ENCODE assay signal across 5 cellular contexts in genomic region chr12:95241138-95241537, GRCh38. TPM values are rescaled to one million over a fixed set of nuclear protein-coding genes. Genes with fewer than 3 reads are reported as not detected.
A peak's percentile ranks its signal among the peaks of the same experiment; 100 is the strongest.
DNase-seq lines count a peak whose midpoint lies in the region; ATAC-seq and TF ChIP-seq lines count a peak whose summit lies in the region.
"Not testable (repeated sequence)": the region's sequence is repeated elsewhere in the genome, so short reads cannot be mapped to it uniquely, and the experiment has no call there.

No MANE protein-coding gene starts in this region.

- H3K9me3 Mint-ChIP-seq in activated T-helper 1 cell treated with anti-CD3 and anti-CD28 coated beads, Interleukin-12 subunit alpha, Interleukin-12 subunit beta, Interleukin-2, Interleukin-4 antibody, amounts not matched to agents 30 ng/mL and 10 ng/mL and 1 ng/mL, durations not matched to agents 14 hours and 24 hours and 36 hours: not testable (repeated sequence)

- H3K79me2 ChIP-seq in trophoblast cell (ENCODE audit: control insufficient read depth, insufficient read depth, low read length, poor library complexity): not testable (repeated sequence)

- not testable (repeated sequence) for H2BK120ac ChIP-seq in trophoblast cell (ENCODE audit: insufficient read depth, low read length, poor library complexity)

- not testable (repeated sequence) for H2BK12ac ChIP-seq in trophoblast cell (ENCODE audit: low read length)

- H3K9me3 ChIP-seq in HEK293 (ENCODE audit: control insufficient read depth, insufficient read depth, low read depth, low read length); trophoblast cell (ENCODE audit: insufficient read depth, low read depth, low read length); thoracic aorta: not testable (repeated sequence)

- H4K91ac ChIP-seq in trophoblast cell (ENCODE audit: low read depth, low read length): not testable (repeated sequence)

- not testable (repeated sequence) for H3K23ac ChIP-seq in trophoblast cell (ENCODE audit: low read length)

- not testable (repeated sequence) for TF ChIP-seq CTCF in HEK293 (tag by site-specific recombination; IDR thresholded peaks at IDR 0.05); coronary artery (IDR thresholded peaks at IDR 0.05); thoracic aorta (IDR thresholded peaks at IDR 0.05)

- CTCF ChIA-PET in HEK293 (lab: Yijun Ruan, JAX): not testable (repeated sequence)

- not testable (repeated sequence) for H2BK5ac ChIP-seq in trophoblast cell (ENCODE audit: low read depth, low read length, poor library complexity)

- intact Hi-C loops in activated T-helper 1 cell treated with anti-CD3 and anti-CD28 coated beads, Interleukin-12 subunit alpha, Interleukin-12 subunit beta, Interleukin-2, Interleukin-4 antibody, amounts not matched to agents 30 ng/mL and 10 ng/mL and 1 ng/mL, durations not matched to agents 14 hours and 24 hours and 36 hours (cut with micrococcal nuclease): not testable (repeated sequence)

- ATAC-seq in thoracic aorta (ENCODE audit: insufficient number of reproducible peaks, low FRiP score, low read depth): not testable (repeated sequence)

- POLR2A ChIA-PET in HEK293 (lab: Yijun Ruan, JAX): not testable (repeated sequence)

- not testable (repeated sequence) for H3K4me2 ChIP-seq in trophoblast cell (ENCODE audit: low read length)

- not testable (repeated sequence) for H3K9ac ChIP-seq in trophoblast cell (ENCODE audit: low read length)

- not testable (repeated sequence) for H3K14ac ChIP-seq in trophoblast cell (ENCODE audit: low read length)

- WGBS in trophoblast cell (ENCODE audit: extremely low coverage, insufficient coverage, insufficient read length): no CpG with 5 or more reads among the region's 6 CpGs

- H3K18ac ChIP-seq in trophoblast cell (ENCODE audit: low read length): not testable (repeated sequence)

- H3K79me1 ChIP-seq in trophoblast cell (ENCODE audit: low read length): not testable (repeated sequence)

- not testable (repeated sequence) for H3K4me1 ChIP-seq in HEK293 (ENCODE audit: control insufficient read depth, insufficient read depth, low read length); trophoblast cell (ENCODE audit: control insufficient read depth in 1 of 2, insufficient read depth in 2 of 2, low read length in 2 of 2)
- peaks cover 37 to 80% of the 10 kb centered on the region in 2 donors for H3K4me1 ChIP-seq in thoracic aorta (ENCODE audit: control insufficient read depth in 1 of 2, low read depth in 2 of 2)

- H2AFZ ChIP-seq in trophoblast cell (ENCODE audit: insufficient read depth, low read length, poor library complexity): not testable (repeated sequence)

- peak overlapping the region; percentile 29 for H3K27ac Mint-ChIP-seq in activated T-helper 1 cell treated with anti-CD3 and anti-CD28 coated beads, Interleukin-12 subunit alpha, Interleukin-12 subunit beta, Interleukin-2, Interleukin-4 antibody, amounts not matched to agents 30 ng/mL and 10 ng/mL and 1 ng/mL, durations not matched to agents 14 hours and 24 hours and 36 hours

- not testable (repeated sequence) for H3K27me3 Mint-ChIP-seq in activated T-helper 1 cell treated with anti-CD3 and anti-CD28 coated beads, Interleukin-12 subunit alpha, Interleukin-12 subunit beta, Interleukin-2, Interleukin-4 antibody, amounts not matched to agents 30 ng/mL and 10 ng/mL and 1 ng/mL, durations not matched to agents 14 hours and 24 hours and 36 hours (ENCODE audit: insufficient read depth)

- H3K4me1 Mint-ChIP-seq in activated T-helper 1 cell treated with anti-CD3 and anti-CD28 coated beads, Interleukin-12 subunit alpha, Interleukin-12 subunit beta, Interleukin-2, Interleukin-4 antibody, amounts not matched to agents 30 ng/mL and 10 ng/mL and 1 ng/mL, durations not matched to agents 14 hours and 24 hours and 36 hours (ENCODE audit: low read depth): peaks cover 28% of the 10 kb centered on the region

- peaks cover 8 to 14% of the 10 kb centered on the region in 2 experiments; a peak in 2 of 3 replicates for H3K36me3 ChIP-seq in HEK293 (ENCODE audit: control insufficient read depth in 2 of 2, insufficient read depth in 1 of 2, low read length in 2 of 2)
- not testable (repeated sequence) for H3K36me3 ChIP-seq in trophoblast cell (ENCODE audit: control insufficient read depth in 1 of 2, insufficient read depth in 2 of 2, low read length in 2 of 2); thoracic aorta

- H3K4me3 ChIP-seq in HEK293 (ENCODE audit: low read depth, low read length); trophoblast cell (ENCODE audit: low read depth, low read length): not testable (repeated sequence)
- H3K4me3 ChIP-seq in coronary artery: peak overlapping the region; percentile 10
- peak overlapping the region; percentile 31 for H3K4me3 ChIP-seq in thoracic aorta

- H3K27me3 ChIP-seq in trophoblast cell (ENCODE audit: insufficient read depth, low read length); thoracic aorta (replicated peaks; ENCODE audit: insufficient read depth): not testable (repeated sequence)

- not testable (repeated sequence) for DNase-seq in activated T-helper 1 cell treated with anti-CD3 and anti-CD28 coated beads, Interleukin-12 subunit alpha, Interleukin-12 subunit beta, Interleukin-2, Interleukin-4 antibody, amounts not matched to agents 30 ng/mL and 10 ng/mL and 1 ng/mL, durations not matched to agents 14 hours and 24 hours and 36 hours (ENCODE audit: low spot score); coronary artery (ENCODE audit: low spot score); thoracic aorta (ENCODE audit: low spot score)
- DNase-seq in trophoblast cell: peak; percentile 43 to 71

- H3K4ac ChIP-seq in trophoblast cell (ENCODE audit: low read depth, low read length): peak overlapping the region; percentile 69

- peak overlapping the region; percentile 7 for H4K8ac ChIP-seq in trophoblast cell (ENCODE audit: low read depth, low read length)

- not testable (repeated sequence) for H3K4me3 Mint-ChIP-seq in activated T-helper 1 cell treated with anti-CD3 and anti-CD28 coated beads, Interleukin-12 subunit alpha, Interleukin-12 subunit beta, Interleukin-2, Interleukin-4 antibody, amounts not matched to agents 30 ng/mL and 10 ng/mL and 1 ng/mL, durations not matched to agents 14 hours and 24 hours and 36 hours

- not testable (repeated sequence) for H3K36me3 Mint-ChIP-seq in activated T-helper 1 cell treated with anti-CD3 and anti-CD28 coated beads, Interleukin-12 subunit alpha, Interleukin-12 subunit beta, Interleukin-2, Interleukin-4 antibody, amounts not matched to agents 30 ng/mL and 10 ng/mL and 1 ng/mL, durations not matched to agents 14 hours and 24 hours and 36 hours (ENCODE audit: low read depth)

- H2AK5ac ChIP-seq in trophoblast cell (ENCODE audit: low read length): not testable (repeated sequence)

- not testable (repeated sequence) for H4K12ac ChIP-seq in trophoblast cell (ENCODE audit: low read depth, low read length)

- H3K27ac ChIP-seq in HEK293 (ENCODE audit: extremely low read depth, low read depth, low read length); trophoblast cell (ENCODE audit: low read depth, low read length): not testable (repeated sequence)
- H3K27ac ChIP-seq in coronary artery: peak overlapping the region; percentile 70 to 75
- peak overlapping the region; percentile 63 to 90 for H3K27ac ChIP-seq in thoracic aorta

TF ChIP-seq in HEK293, 187 proteins besides CTCF, POLR2A, EP300 and RAD21:
- TF ChIP-seq GLIS1 (tag by site-specific recombination; IDR thresholded peaks at IDR 0.05) (0 out of 2 replicates have a peak, but pooled peaks have one; percentile 34), SCRT1 (tag by site-specific recombination; IDR thresholded peaks at IDR 0.05; ENCODE audit: borderline replicate concordance) (peak; percentile 54; the same call in 1 of the 2 replicates)

RNA-seq across cellular contexts. Expression of gene VEZT, which starts 23.5 kb away (rescaled TPM):
- 58.1 and 64.7 TPM in 2 replicates for total RNA-seq in activated T-helper 1 cell treated with anti-CD3 and anti-CD28 coated beads, Interleukin-12 subunit alpha, Interleukin-12 subunit beta, Interleukin-2, Interleukin-4 antibody, amounts not matched to agents 30 ng/mL and 10 ng/mL and 1 ng/mL, durations not matched to agents 14 hours and 24 hours and 36 hours
- 72.0 and 72.3 TPM in 2 replicates for polyA plus RNA-seq in trophoblast cell (2013)
- 100 to 1,000 TPM in 1 of 2 donors, 10 to 100 TPM in 1; 58.3 to 149 TPM for total RNA-seq in thoracic aorta

RNA-seq across cellular contexts. Expression of gene FGD6, which starts 23.9 kb away (rescaled TPM):
- total RNA-seq in activated T-helper 1 cell treated with anti-CD3 and anti-CD28 coated beads, Interleukin-12 subunit alpha, Interleukin-12 subunit beta, Interleukin-2, Interleukin-4 antibody, amounts not matched to agents 30 ng/mL and 10 ng/mL and 1 ng/mL, durations not matched to agents 14 hours and 24 hours and 36 hours: 0.64 and 0.86 TPM in 2 replicates
- 36.2 and 36.3 TPM in 2 replicates for polyA plus RNA-seq in trophoblast cell (2013)
- total RNA-seq in thoracic aorta: 1 to 10 TPM; 8.4 to 9.8 TPM
